Comparison of ENCODE assay signal across 8 cellular contexts in the genomic region with DNA sequence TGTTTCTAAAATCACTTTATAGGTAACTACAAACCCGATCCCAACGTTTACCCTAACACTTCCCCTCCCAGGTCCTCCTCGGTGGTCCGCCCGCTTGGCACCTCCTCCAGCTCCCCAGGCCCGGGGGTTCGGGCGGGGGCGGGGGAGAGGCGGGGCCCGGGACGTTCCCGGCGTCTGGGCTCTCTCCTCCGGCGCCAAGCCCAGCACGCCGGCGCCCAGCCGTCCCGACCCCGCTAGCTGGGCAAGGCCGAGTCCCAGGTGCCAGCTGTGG. TPM values are rescaled to one million over a fixed set of nuclear protein-coding genes. Genes with fewer than 3 reads are reported as not detected.
DNase-seq lines count a peak whose midpoint lies in the region; ATAC-seq, FAIRE-seq and TF ChIP-seq lines count a peak whose summit lies in the region.

No MANE protein-coding gene starts in this region.

- no peaks in the 10 kb centered on the region for H3K27me3 ChIP-seq in DOHH2 (ENCODE audit: control insufficient read depth, low read length)
- no peaks in the 10 kb centered on the region for H3K27me3 ChIP-seq in astrocyte (ENCODE audit: insufficient read depth, low read length)

- TF ChIP-seq CTCF in DOHH2 (IDR thresholded peaks at IDR 0.05; ENCODE audit: low read depth, low read length, poor library complexity, severe bottlenecking) (no peak), astrocyte (IDR thresholded peaks at IDR 0.05; ENCODE audit: insufficient read depth, low read depth, low read length) (no peak)

- peaks cover 6% of the 10 kb centered on the region for H3K36me3 Mint-ChIP-seq in astrocyte (ENCODE audit: low read depth, unreplicated experiment)
- H3K36me3 Mint-ChIP-seq in memory B cell = peaks cover 12% of the 10 kb centered on the region

- H3K4me3 ChIP-seq in DOHH2 (ENCODE audit: low read length) (peak overlapping the region; percentile 86), astrocyte (ENCODE audit: insufficient read depth, low read depth, low read length) (peak overlapping the region; percentile 98)

- peak overlapping the region; percentile 79 for H2AFZ ChIP-seq in astrocyte (ENCODE audit: low read depth, low read length)

- H3K9ac ChIP-seq in astrocyte (ENCODE audit: low read length) = peak overlapping the region; percentile 86

- H3K4me1 ChIP-seq in DOHH2 (ENCODE audit: control insufficient read depth, low read length) (peaks cover 34% of the 10 kb centered on the region), astrocyte (ENCODE audit: insufficient read depth, low read length) (no peaks in the 10 kb centered on the region)

- H3K9me2 ChIP-seq in DOHH2 (replicated peaks; ENCODE audit: control insufficient read depth, low read length) = no peaks in the 10 kb centered on the region

- peak overlapping the region; percentile 99 for H3K4me3 Mint-ChIP-seq in astrocyte (ENCODE audit: unreplicated experiment)
- peak overlapping the region; percentile 95 for H3K4me3 Mint-ChIP-seq in memory B cell

- H3K36me3 ChIP-seq in DOHH2 (ENCODE audit: control insufficient read depth, low read length) (peaks cover 59% of the 10 kb centered on the region), astrocyte (ENCODE audit: insufficient read depth, low read length) (peaks cover 21% of the 10 kb centered on the region)

- H3K27ac Mint-ChIP-seq in astrocyte (ENCODE audit: unreplicated experiment) = peak overlapping the region; percentile 42
- peak overlapping the region; percentile 94 for H3K27ac Mint-ChIP-seq in memory B cell

- H3K4me1 Mint-ChIP-seq in astrocyte (ENCODE audit: low read depth, unreplicated experiment) (peaks cover 18% of the 10 kb centered on the region), memory B cell (peaks cover 28% of the 10 kb centered on the region)

- H3K9me3 ChIP-seq in DOHH2 (ENCODE audit: control insufficient read depth, insufficient read depth, low read length) (no peaks in the 10 kb centered on the region), astrocyte (ENCODE audit: insufficient read depth, low read depth, low read length) (no peaks in the 10 kb centered on the region)

- peaks cover 81% of the 10 kb centered on the region for H3K79me2 ChIP-seq in DOHH2 (ENCODE audit: control insufficient read depth, low read length)
- H3K79me2 ChIP-seq in astrocyte (ENCODE audit: insufficient read depth, low read length) = peaks cover 71% of the 10 kb centered on the region

- peak; percentile 26 for ATAC-seq in HG02759 (IDR thresholded peaks at IDR 0.05; ENCODE audit: unreplicated experiment)
- no peak for ATAC-seq in memory B cell (ENCODE audit: low read depth)

- peak overlapping the region; percentile 92 for H3K4me2 ChIP-seq in DOHH2 (ENCODE audit: low read length)
- H3K4me2 ChIP-seq in astrocyte (ENCODE audit: low read length) = peak overlapping the region; percentile 91

- FAIRE-seq in astrocyte (lab: Jason Lieb, UNC) = no peak

- H4K20me1 ChIP-seq in DOHH2 (ENCODE audit: control insufficient read depth, insufficient read depth, low read depth, low read length) = peaks cover 12% of the 10 kb centered on the region
- H4K20me1 ChIP-seq in astrocyte (ENCODE audit: insufficient read depth, low read length) = peaks cover 41% of the 10 kb centered on the region

- DNase-seq in astrocyte (ENCODE audit: low read depth) (no peak), memory B cell (ENCODE audit: low spot score in 2 of 2) (no peak), cerebellar nuclear complex (lab: John Stamatoyannopoulos, UW) (no peak), NCI-H187 treated with DMSO at 0.1 percent for 48 hours (lab: John Stamatoyannopoulos, UW) (no peak), medulla oblongata (ENCODE audit: extremely low spot score) (no peak)
- no peak for DNase-seq in stimulated activated CD4-positive, alpha-beta T cell treated with anti-CD3 and anti-CD28 coated beads, Interleukin-15, amount 100 ng/mL, for 24 hours

- H3K9me3 Mint-ChIP-seq in astrocyte (ENCODE audit: unreplicated experiment) = no peaks in the 10 kb centered on the region
- no peaks in the 10 kb centered on the region for H3K9me3 Mint-ChIP-seq in memory B cell

- H3F3A ChIP-seq in DOHH2 (ENCODE audit: control insufficient read depth, insufficient read depth) = peaks cover 9% of the 10 kb centered on the region; the same call in 1 of the 2 replicates

- H3K27me3 Mint-ChIP-seq in astrocyte (ENCODE audit: low read depth, unreplicated experiment) (no peaks in the 10 kb centered on the region), memory B cell (no peaks in the 10 kb centered on the region)

- H3K27ac ChIP-seq in DOHH2 (ENCODE audit: low read depth, low read length) = peak overlapping the region; percentile 67
- H3K27ac ChIP-seq in astrocyte (ENCODE audit: low read depth, low read length) = peak overlapping the region; percentile 89

RNA-seq across cellular contexts. Expression of a gene that starts 0.5 kb away (rescaled TPM):
- 59.5 and 59.8 TPM in 2 replicates for total RNA-seq in astrocyte

RNA-seq across cellular contexts. Expression of a gene that starts 0.8 kb away (rescaled TPM):
- total RNA-seq in astrocyte = 18.7 and 19.1 TPM in 2 replicates
